1 cellular context compared by ENCODE assay signal in the genomic region with DNA sequence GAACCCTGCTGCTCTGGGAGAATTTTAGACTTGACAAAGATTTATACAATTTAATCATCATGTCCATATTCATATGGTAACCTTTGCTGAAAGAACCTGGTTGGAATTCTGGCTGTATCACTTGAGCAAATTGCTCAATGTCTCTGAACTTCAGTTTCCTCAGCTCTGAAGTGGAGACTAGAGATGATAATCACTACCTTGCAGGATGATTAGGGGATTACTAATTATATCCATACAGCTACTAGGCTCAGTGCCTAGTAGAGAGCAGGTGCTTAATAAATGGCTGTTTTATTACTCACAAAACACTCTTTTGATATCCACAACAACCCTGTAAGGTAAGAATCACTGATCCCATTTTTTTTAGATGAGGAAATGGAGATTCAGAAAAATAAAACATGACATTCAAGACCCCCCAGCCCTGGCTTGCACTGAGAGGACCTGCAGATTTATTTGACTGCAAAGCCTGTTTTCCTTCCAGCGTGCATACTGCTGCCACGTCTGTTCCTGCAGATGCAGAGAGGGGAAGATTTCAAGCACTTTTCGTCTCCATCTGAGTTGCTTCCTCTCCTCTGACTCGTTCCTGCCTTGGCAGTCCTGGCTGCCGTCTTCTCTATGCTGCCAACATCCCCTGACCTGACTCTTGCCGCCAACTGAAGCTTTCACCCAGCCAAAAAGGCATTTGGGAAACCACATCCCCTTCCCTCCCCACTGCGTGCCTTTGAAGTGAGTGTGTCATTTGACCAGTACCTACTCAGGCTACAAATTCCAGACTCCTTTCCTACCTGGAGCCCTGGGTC.
TF ChIP-seq lines count a peak whose summit lies in the region.

No MANE protein-coding gene starts in this region.

TF ChIP-seq in SK-N-SH, 30 proteins besides CTCF, POLR2A, EP300 and RAD21 (continued from another document):
- TF ChIP-seq ZBTB33 (IDR thresholded peaks at IDR 0.05; ENCODE audit: borderline replicate concordance, low read depth) (no peak), POLR2AphosphoS5 (IDR thresholded peaks at IDR 0.05; ENCODE audit: low read depth, low read length) (no peak), GABPA (IDR thresholded peaks at IDR 0.05; ENCODE audit: low read depth) (no peak), FOSL2 (IDR thresholded peaks at IDR 0.05; ENCODE audit: borderline replicate concordance, low read depth) (peak; percentile 67; the same call in 1 of the 2 replicates), GATA2 (CRISPR knock-in tag; IDR thresholded peaks at IDR 0.05) (no peak), YY1 (IDR thresholded peaks at IDR 0.05; ENCODE audit: low read depth) (no peak), JUND (IDR thresholded peaks at IDR 0.05) (peak; percentile 31), TAF1 (IDR thresholded peaks at IDR 0.05; ENCODE audit: borderline replicate concordance, low read depth, low read length) (peak; percentile 28; the same call in 1 of the 2 replicates), USF2 (IDR thresholded peaks at IDR 0.05; ENCODE audit: borderline replicate concordance, low read depth, low read length) (no peak), CHD2 (IDR thresholded peaks at IDR 0.05; ENCODE audit: low read length, partially characterized antibody) (no peak), RCOR1 (IDR thresholded peaks at IDR 0.05; ENCODE audit: low read length) (no peak), EZH2phosphoT487 (IDR thresholded peaks at IDR 0.05; ENCODE audit: borderline replicate concordance, low read depth) (no peak), SMC3 (IDR thresholded peaks at IDR 0.05; ENCODE audit: low read depth, low read length) (no peak), RXRA (IDR thresholded peaks at IDR 0.05; ENCODE audit: borderline replicate concordance, low read depth) (peak; percentile 48; the same call in 1 of the 2 replicates), TEAD4 (IDR thresholded peaks at IDR 0.05; ENCODE audit: borderline replicate concordance, insufficient read depth) (peak; percentile 49; the same call in 1 of the 2 replicates), FOXJ3 (CRISPR knock-in tag; IDR thresholded peaks at IDR 0.05) (no peak), MXI1 (IDR thresholded peaks at IDR 0.05; ENCODE audit: low read depth, low read length) (no peak), TCF12 (IDR thresholded peaks at IDR 0.05) (peak; percentile 72), SIN3A (IDR thresholded peaks at IDR 0.05; ENCODE audit: borderline replicate concordance, low read depth, low read length) (no peak), ELF1 (IDR thresholded peaks at IDR 0.05) (no peak), FOXM1 (IDR thresholded peaks at IDR 0.05; ENCODE audit: low read depth) (no peak)
- TF ChIP-seq, protein P1, sequence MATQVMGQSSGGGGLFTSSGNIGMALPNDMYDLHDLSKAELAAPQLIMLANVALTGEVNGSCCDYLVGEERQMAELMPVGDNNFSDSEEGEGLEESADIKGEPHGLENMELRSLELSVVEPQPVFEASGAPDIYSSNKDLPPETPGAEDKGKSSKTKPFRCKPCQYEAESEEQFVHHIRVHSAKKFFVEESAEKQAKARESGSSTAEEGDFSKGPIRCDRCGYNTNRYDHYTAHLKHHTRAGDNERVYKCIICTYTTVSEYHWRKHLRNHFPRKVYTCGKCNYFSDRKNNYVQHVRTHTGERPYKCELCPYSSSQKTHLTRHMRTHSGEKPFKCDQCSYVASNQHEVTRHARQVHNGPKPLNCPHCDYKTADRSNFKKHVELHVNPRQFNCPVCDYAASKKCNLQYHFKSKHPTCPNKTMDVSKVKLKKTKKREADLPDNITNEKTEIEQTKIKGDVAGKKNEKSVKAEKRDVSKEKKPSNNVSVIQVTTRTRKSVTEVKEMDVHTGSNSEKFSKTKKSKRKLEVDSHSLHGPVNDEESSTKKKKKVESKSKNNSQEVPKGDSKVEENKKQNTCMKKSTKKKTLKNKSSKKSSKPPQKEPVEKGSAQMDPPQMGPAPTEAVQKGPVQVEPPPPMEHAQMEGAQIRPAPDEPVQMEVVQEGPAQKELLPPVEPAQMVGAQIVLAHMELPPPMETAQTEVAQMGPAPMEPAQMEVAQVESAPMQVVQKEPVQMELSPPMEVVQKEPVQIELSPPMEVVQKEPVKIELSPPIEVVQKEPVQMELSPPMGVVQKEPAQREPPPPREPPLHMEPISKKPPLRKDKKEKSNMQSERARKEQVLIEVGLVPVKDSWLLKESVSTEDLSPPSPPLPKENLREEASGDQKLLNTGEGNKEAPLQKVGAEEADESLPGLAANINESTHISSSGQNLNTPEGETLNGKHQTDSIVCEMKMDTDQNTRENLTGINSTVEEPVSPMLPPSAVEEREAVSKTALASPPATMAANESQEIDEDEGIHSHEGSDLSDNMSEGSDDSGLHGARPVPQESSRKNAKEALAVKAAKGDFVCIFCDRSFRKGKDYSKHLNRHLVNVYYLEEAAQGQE (IDR thresholded peaks at IDR 0.05; ENCODE audit: low read depth, low read length) = no peak
- TF ChIP-seq, protein P2, sequence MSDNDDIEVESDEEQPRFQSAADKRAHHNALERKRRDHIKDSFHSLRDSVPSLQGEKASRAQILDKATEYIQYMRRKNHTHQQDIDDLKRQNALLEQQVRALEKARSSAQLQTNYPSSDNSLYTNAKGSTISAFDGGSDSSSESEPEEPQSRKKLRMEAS (IDR thresholded peaks at IDR 0.05; ENCODE audit: low read depth) = no peak
- TF ChIP-seq, protein P3, sequence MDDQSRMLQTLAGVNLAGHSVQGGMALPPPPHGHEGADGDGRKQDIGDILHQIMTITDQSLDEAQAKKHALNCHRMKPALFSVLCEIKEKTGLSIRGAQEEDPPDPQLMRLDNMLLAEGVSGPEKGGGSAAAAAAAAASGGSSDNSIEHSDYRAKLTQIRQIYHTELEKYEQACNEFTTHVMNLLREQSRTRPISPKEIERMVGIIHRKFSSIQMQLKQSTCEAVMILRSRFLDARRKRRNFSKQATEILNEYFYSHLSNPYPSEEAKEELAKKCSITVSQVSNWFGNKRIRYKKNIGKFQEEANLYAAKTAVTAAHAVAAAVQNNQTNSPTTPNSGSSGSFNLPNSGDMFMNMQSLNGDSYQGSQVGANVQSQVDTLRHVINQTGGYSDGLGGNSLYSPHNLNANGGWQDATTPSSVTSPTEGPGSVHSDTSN (IDR thresholded peaks at IDR 0.05) = peak; percentile 42; the same call in 1 of the 2 replicates
- TF ChIP-seq, protein P4, sequence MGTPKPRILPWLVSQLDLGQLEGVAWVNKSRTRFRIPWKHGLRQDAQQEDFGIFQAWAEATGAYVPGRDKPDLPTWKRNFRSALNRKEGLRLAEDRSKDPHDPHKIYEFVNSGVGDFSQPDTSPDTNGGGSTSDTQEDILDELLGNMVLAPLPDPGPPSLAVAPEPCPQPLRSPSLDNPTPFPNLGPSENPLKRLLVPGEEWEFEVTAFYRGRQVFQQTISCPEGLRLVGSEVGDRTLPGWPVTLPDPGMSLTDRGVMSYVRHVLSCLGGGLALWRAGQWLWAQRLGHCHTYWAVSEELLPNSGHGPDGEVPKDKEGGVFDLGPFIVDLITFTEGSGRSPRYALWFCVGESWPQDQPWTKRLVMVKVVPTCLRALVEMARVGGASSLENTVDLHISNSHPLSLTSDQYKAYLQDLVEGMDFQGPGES (IDR thresholded peaks at IDR 0.05; ENCODE audit: low read depth, low read length) = no peak
TF ChIP-seq in SK-N-SH: peak in this region for 8.
